19 cellular contexts compared by ENCODE assay signal in genomic region chr22:28894793-28895192, GRCh38. TPM values are rescaled to one million over a fixed set of nuclear protein-coding genes. Genes with fewer than 3 reads are reported as not detected.
A peak's percentile ranks its signal among the peaks of the same experiment; 100 is the strongest.
DNase-seq lines count a peak whose midpoint lies in the region; ATAC-seq and TF ChIP-seq lines count a peak whose summit lies in the region.
"Had no signal": no experiment of that assay in that cellular context is flagged by ENCODE, and none has a peak within 500 bp of the region (broad histone marks: within the 10 kb centered on the region; RNA-seq: fewer than 3 reads in every experiment).

No MANE protein-coding gene starts in this region.

- TF ChIP-seq CTCF in HL-60 (IDR thresholded peaks at IDR 0.05; ENCODE audit: insufficient read depth, low read length) (no peak), WTC11 (IDR thresholded peaks at IDR 0.05) (no peak), left ventricle myocardium inferior (IDR thresholded peaks at IDR 0.05; ENCODE audit: borderline replicate concordance) (no peak), sigmoid colon (IDR thresholded peaks at IDR 0.05) (no peak)

- H3K4me3 ChIP-seq in HL-60 (replicated peaks; ENCODE audit: insufficient read depth, low read length) = no peak overlapping the region
- H3K4me3 ChIP-seq in left ventricle myocardium inferior = no peak overlapping the region
- no peak overlapping the region for H3K4me3 ChIP-seq in sigmoid colon
- H3K4me3 ChIP-seq: gastrocnemius medialis, testis had no signal

- H3K36me3 ChIP-seq in left ventricle myocardium inferior (no peaks in the 10 kb centered on the region), sigmoid colon (no peaks in the 10 kb centered on the region)
- H3K36me3 ChIP-seq: gastrocnemius medialis had no signal

- H3K9me3 ChIP-seq in left ventricle myocardium inferior (replicated peaks) (no peaks in the 10 kb centered on the region), sigmoid colon (no peaks in the 10 kb centered on the region)
- H3K9me3 ChIP-seq: gastrocnemius medialis, testis had no signal

- TF ChIP-seq POLR2A in sigmoid colon (IDR thresholded peaks at IDR 0.05) = no peak

- ATAC-seq in WTC11 (no peak), HG03442 (IDR thresholded peaks at IDR 0.05; ENCODE audit: unreplicated experiment) (no peak)
- ATAC-seq: CD8-positive, alpha-beta T cell; gastrocnemius medialis; natural killer cell treated with Interleukin-12 subunit alpha and Interleukin-12 subunit beta and Interleukin-15 and Interleukin-18, amount 100 ng/mL, for 72 hours had no signal

- H3K4me1 ChIP-seq in left ventricle myocardium inferior (peaks cover 50% of the 10 kb centered on the region), sigmoid colon (peaks cover 0 to 40% (median 15%) of the 10 kb centered on the region in 4 donors)
- H3K4me1 ChIP-seq: testis had no signal

- H3K9me3 Mint-ChIP-seq in WTC11 = no peaks in the 10 kb centered on the region
- H3K9me3 Mint-ChIP-seq: CD8-positive, alpha-beta T cell; natural killer cell treated with Interleukin-12 subunit alpha and Interleukin-12 subunit beta and Interleukin-15 and Interleukin-18, amount 100 ng/mL, for 72 hours had no signal

- no peak overlapping the region for H3K4me3 Mint-ChIP-seq in WTC11
- H3K4me3 Mint-ChIP-seq: CD8-positive, alpha-beta T cell; natural killer cell treated with Interleukin-12 subunit alpha and Interleukin-12 subunit beta and Interleukin-15 and Interleukin-18, amount 100 ng/mL, for 72 hours had no signal

- peaks cover 85% of the 10 kb centered on the region for H3K4me1 Mint-ChIP-seq in WTC11

- no peaks in the 10 kb centered on the region for H3K27me3 ChIP-seq in HL-60 (ENCODE audit: insufficient read depth, poor library complexity, severe bottlenecking)
- no peaks in the 10 kb centered on the region for H3K27me3 ChIP-seq in left ventricle myocardium inferior (ENCODE audit: low read depth)
- no peaks in the 10 kb centered on the region for H3K27me3 ChIP-seq in sigmoid colon
- H3K27me3 ChIP-seq: gastrocnemius medialis, testis had no signal

- peak in 1 of 2 experiments; percentile 13 for DNase-seq in HL-60 (ENCODE audit: low read depth in 1 of 2, low spot score in 1 of 2)
- no peak for DNase-seq in WTC11 (ENCODE audit: low spot score)
- DNase-seq in left ventricle myocardium inferior = no peak
- peak; percentile 9 for DNase-seq in sigmoid colon
- DNase-seq in midbrain (lab: John Stamatoyannopoulos, UW) = no peak
- no peak for DNase-seq in kidney tubule cell (ENCODE audit: low spot score)
- DNase-seq: activated naive CD4-positive, alpha-beta T cell treated with anti-CD3 and anti-CD28 coated beads, Interleukin-2, amount 50 U/mL, for 16 hours; CD8-positive, alpha-beta T cell; DMS153; gastrocnemius medialis; GOT3; NCI-H1048; NCI-H2029; NCI-H2227 treated with DMSO at 0.1 percent for 48 hours; NCI-H748 treated with DMSO at 0.1 percent for 48 hours; SHP77; testis had no signal

- CTCF ChIA-PET in WTC11 (lab: Charles Lee) = interaction anchor here (1.2 to 1.6 kb wide), 3 partner anchors 11 to 146 kb away, joined by 4 to 5 read pairs (median 5); partner anchors contain the start of gene ZNRF3

- no peaks in the 10 kb centered on the region for H3K27me3 Mint-ChIP-seq in WTC11 (ENCODE audit: low read depth)

- no peak for TF ChIP-seq EP300 in sigmoid colon (IDR thresholded peaks at IDR 0.05)

- POLR2A ChIA-PET in WTC11 (lab: Charles Lee) = no interaction called here

- peak overlapping the region; percentile 82; the same call in 1 of the 2 replicates for H3K27ac Mint-ChIP-seq in WTC11
- H3K27ac Mint-ChIP-seq: CD8-positive, alpha-beta T cell; natural killer cell treated with Interleukin-12 subunit alpha and Interleukin-12 subunit beta and Interleukin-15 and Interleukin-18, amount 100 ng/mL, for 72 hours had no signal

- WGBS in sigmoid colon, 2 donors = 65 to 93% methylated on average over 3 of the region's 3 CpGs

- H3K36me3 Mint-ChIP-seq in WTC11 = no peaks in the 10 kb centered on the region
- H3K36me3 Mint-ChIP-seq: CD8-positive, alpha-beta T cell had no signal

- peak overlapping the region; percentile 60 for H3K27ac ChIP-seq in HL-60 (replicated peaks)
- peak overlapping the region; percentile 62 for H3K27ac ChIP-seq in left ventricle myocardium inferior (replicated peaks)
- H3K27ac ChIP-seq in sigmoid colon = no peak overlapping the region
- H3K27ac ChIP-seq: testis had no signal

- intact Hi-C loops in left ventricle myocardium inferior (cut with micrococcal nuclease) = no loop called here
- intact Hi-C loops in sigmoid colon (cut with DNase I) = no loop called here

TF ChIP-seq in WTC11, 78 proteins besides CTCF, POLR2A, EP300 and RAD21 (continues in another document):
- TF ChIP-seq MYBL2 (CRISPR knock-in tag; IDR thresholded peaks at IDR 0.05) (no peak), TCF7 (CRISPR knock-in tag; IDR thresholded peaks at IDR 0.05; ENCODE audit: low read depth) (no peak), FOXK1 (CRISPR knock-in tag; IDR thresholded peaks at IDR 0.05) (no peak), ZNF138 (CRISPR knock-in tag; conservative IDR thresholded peaks at IDR 0.05) (no peak), ZNF425 (CRISPR knock-in tag; conservative IDR thresholded peaks at IDR 0.05) (no peak), FOXP4 (CRISPR knock-in tag; IDR thresholded peaks at IDR 0.05) (no peak), HMGXB4 (CRISPR knock-in tag; IDR thresholded peaks at IDR 0.05) (no peak), ZBTB21 (CRISPR knock-in tag; IDR thresholded peaks at IDR 0.05; ENCODE audit: borderline replicate concordance) (no peak), ATF6 (CRISPR knock-in tag; IDR thresholded peaks at IDR 0.05) (no peak)

RNA-seq across cellular contexts. Expression of gene ZNRF3, which starts 11.4 kb away (rescaled TPM):
- total RNA-seq in WTC11 (2021) (20.6 to 25.4 TPM (median 21.6 TPM) in 3 replicates), left ventricle myocardium inferior (6.3 TPM), sigmoid colon (10 to 100 TPM in 2 of 4 donors, 1 to 10 TPM in 2; 8.9 to 13.6 (median 9.7) TPM)
- polyA plus RNA-seq in sigmoid colon = 1 to 10 TPM in 1 of 3 donors, under 1 TPM in 2; 0.23 to 3.9 (median 0.60) TPM

Comparison
In these comparisons a context has a peak if more than half of its experiments do, and no peak if none do; other contexts are left out.
1. H3K27ac ChIP-seq: peak in HL-60 (single experiment) and left ventricle myocardium inferior (single experiment); none in sigmoid colon (0 of 4).